8 cellular contexts compared by ENCODE assay signal in genomic region chr19:1105217-1105872, GRCh38. TPM values are rescaled to one million over a fixed set of nuclear protein-coding genes. Genes with fewer than 3 reads are reported as not detected.
DNase-seq lines count a peak whose midpoint lies in the region; ATAC-seq, FAIRE-seq and TF ChIP-seq lines count a peak whose summit lies in the region.

No MANE protein-coding gene starts in this region.

- POLR2A ChIA-PET in CD8-positive, alpha-beta memory T cell (lab: Charles Lee): interaction anchor here (0.9 to 2.5 kb wide), 4 partner anchors 28 to 94 kb away, joined by 3 to 14 read pairs (median 4); partner anchors contain the start of gene ARHGAP45
- POLR2A ChIA-PET in PC-9 (lab: Charles Lee; ENCODE audit: unreplicated experiment): no interaction called here
- POLR2A ChIA-PET in H1 (lab: Charles Lee; ENCODE audit: partially characterized antibody): interaction anchor here (0.7 to 9.8 kb wide), 18 partner anchors 7 to 170 kb away, joined by 3 to 116 read pairs (median 5); partner anchors contain the start of genes ABCA7, CIRBP, CNN2 and FAM174C

- H3K18ac ChIP-seq in H1 (ENCODE audit: extremely low read depth, low read length) (no peak overlapping the region; the same call in 1 of the 2 replicates), neuronal stem cell (ENCODE audit: low read length) (peak overlapping the region; percentile 94)

- H2AK5ac ChIP-seq in H1 (ENCODE audit: low read depth, low read length) (no peak overlapping the region), neuronal stem cell (ENCODE audit: low read depth, low read length) (peak overlapping the region; percentile 99)

- H4K5ac ChIP-seq in H1 (ENCODE audit: insufficient read length, low read depth, low read length): no peak overlapping the region

- no peaks in the 10 kb centered on the region for H3K27me3 Mint-ChIP-seq in CD8-positive, alpha-beta memory T cell

- H3K27ac ChIP-seq in CD8-positive, alpha-beta memory T cell (ENCODE audit: low read depth, low read length): peak overlapping the region; percentile 85
- H3K27ac ChIP-seq in PC-9 (peak overlapping the region; percentile 80), H1 (ENCODE audit: low read depth, low read length) (0 out of 2 replicates have a peak overlapping the region, but pooled peaks have one; percentile 21), neuronal stem cell (replicated peaks; ENCODE audit: low read length) (peak overlapping the region; percentile 97)

- H4K20me1 ChIP-seq in PC-9 (ENCODE audit: insufficient read depth) (peaks cover 30% of the 10 kb centered on the region), H1 (replicated peaks in 1 of 2; ENCODE audit: control insufficient read depth in 1 of 2, insufficient read depth in 2 of 2, low read length in 2 of 2) (peaks cover 5 to 11% of the 10 kb centered on the region in 2 experiments)

- H3K79me1 ChIP-seq in H1 (ENCODE audit: low read depth, low read length): peaks cover 4% of the 10 kb centered on the region
- H3K79me1 ChIP-seq in neuronal stem cell (ENCODE audit: low read depth, low read length): peaks cover 18% of the 10 kb centered on the region

- peaks cover 8% of the 10 kb centered on the region for H3K36me3 ChIP-seq in CD8-positive, alpha-beta memory T cell (ENCODE audit: insufficient read depth, low read length)
- H3K36me3 ChIP-seq in PC-9 (ENCODE audit: low read depth) (no peaks in the 10 kb centered on the region), H1 (ENCODE audit: control insufficient read depth in 2 of 4, insufficient read depth in 4 of 4, low read length in 3 of 4) (peaks cover 8 to 32% (median 16%) of the 10 kb centered on the region in 4 experiments; a peak in 6 of 8 replicates), neuronal stem cell (replicated peaks in 1 of 2; ENCODE audit: control insufficient read depth in 2 of 2, insufficient read depth in 2 of 2, low read length in 2 of 2) (peaks cover 20 to 35% of the 10 kb centered on the region in 2 donors)

- no peaks in the 10 kb centered on the region for H3K27me3 ChIP-seq in CD8-positive, alpha-beta memory T cell (ENCODE audit: insufficient read depth, low read length, poor library complexity, severe bottlenecking)
- H3K27me3 ChIP-seq in PC-9 (ENCODE audit: insufficient read depth, low read depth) (no peaks in the 10 kb centered on the region), H1 (replicated peaks in 1 of 4; ENCODE audit: control insufficient read depth in 3 of 4, extremely low read depth in 1 of 4, insufficient read depth in 3 of 4, low read length in 3 of 4) (no peaks in the 10 kb centered on the region), neuronal stem cell (ENCODE audit: control insufficient read depth in 3 of 3, insufficient read depth in 3 of 3, low read depth in 1 of 3, low read length in 3 of 3) (no peaks in the 10 kb centered on the region)

- TF ChIP-seq EP300 in H1 (IDR thresholded peaks at IDR 0.05; ENCODE audit: borderline replicate concordance in 1 of 2, low read depth in 2 of 2, low read length in 2 of 2): no peak

- H3K56ac ChIP-seq in H1 (replicated peaks; ENCODE audit: insufficient read length, low read depth, low read length): peak overlapping the region; percentile 50

- intact Hi-C loops in PC-9 (cut with micrococcal nuclease; ENCODE audit: unreplicated experiment): no loop called here

- H3K4me2 ChIP-seq in PC-9 (peak overlapping the region; percentile 88), H1 (ENCODE audit: insufficient read depth in 1 of 2, low read depth in 2 of 2, low read length in 2 of 2) (peak overlapping the region; percentile 71 to 97), neuronal stem cell (ENCODE audit: insufficient read depth, low read length, poor library complexity, severe bottlenecking) (peak overlapping the region; percentile 93)

- BruUV-seq in PC-9 (replicated peaks; lab: Mats Ljungman, UMichigan): no TSS peak

- peaks cover 0 to 25% (median 0%) of the 10 kb centered on the region in 3 donors for H3K36me3 Mint-ChIP-seq in CD8-positive, alpha-beta memory T cell

- peaks cover 20 to 36% (median 26%) of the 10 kb centered on the region in 3 donors for H3K4me1 Mint-ChIP-seq in CD8-positive, alpha-beta memory T cell

- H2BK5ac ChIP-seq in H1 (ENCODE audit: low read depth, low read length) (peak overlapping the region; percentile 73; the same call in 1 of the 2 replicates), neuronal stem cell (ENCODE audit: low read length) (peak overlapping the region; percentile 98)

- H3K4me3 ChIP-seq in CD8-positive, alpha-beta memory T cell (ENCODE audit: low read length): peak overlapping the region; percentile 69
- peak overlapping the region; percentile 78 for H3K4me3 ChIP-seq in PC-9
- peak overlapping the region; percentile 57 to 93 (median 64) for H3K4me3 ChIP-seq in H1 (ENCODE audit: extremely low read depth in 1 of 4, insufficient read depth in 2 of 4, low read depth in 3 of 4, low read length in 4 of 4)
- H3K4me3 ChIP-seq in neuronal stem cell (ENCODE audit: low read length in 2 of 2): peak overlapping the region; percentile 72 to 96

- H2AFZ ChIP-seq in PC-9: no peak overlapping the region
- H2AFZ ChIP-seq in H1 (ENCODE audit: low read length): no peak overlapping the region
- H2AFZ ChIP-seq in neuronal stem cell (ENCODE audit: low read length): peak overlapping the region; percentile 82

- no peak for TF ChIP-seq CTCF in PC-9 (conservative IDR thresholded peaks at IDR 0.05)
- TF ChIP-seq CTCF in H1 (IDR thresholded peaks at IDR 0.05; ENCODE audit: control extremely low read depth in 1 of 3, insufficient read depth in 1 of 3, low read depth in 1 of 3, low read length in 3 of 3): no peak
- no peak for TF ChIP-seq CTCF in omental fat pad (IDR thresholded peaks at IDR 0.05)

- H3F3A ChIP-seq in PC-9 (ENCODE audit: insufficient read depth, low read depth): peaks cover 58% of the 10 kb centered on the region

- H3K23ac ChIP-seq in H1 (ENCODE audit: insufficient read length) (no peak overlapping the region), neuronal stem cell (ENCODE audit: low read depth, low read length, poor library complexity) (peak overlapping the region; percentile 94)

- ATAC-seq in omental fat pad (ENCODE audit: low FRiP score) (no peak), HG03457 (IDR thresholded peaks at IDR 0.05; ENCODE audit: unreplicated experiment) (no peak)

- FAIRE-seq in H1 (lab: Jason Lieb, UNC): no peak

- 76% methylated on average over 29 of the region's 49 CpGs; no CpG with 5 or more reads in 1 of the 2 experiments for WGBS in H1 (ENCODE audit: extremely low coverage in 1 of 2, insufficient coverage in 1 of 2, insufficient read length in 1 of 2, insufficient replicate concordance in 2 of 2, low coverage in 1 of 2, low lambda C conversion rate in 2 of 2, missing lambda C conversion rate in 1 of 2), 2 experiments
- no CpG with 5 or more reads among the region's 49 CpGs for WGBS in neuronal stem cell (ENCODE audit: extremely low coverage in 2 of 2, insufficient read length in 2 of 2, insufficient replicate concordance in 1 of 2), 2 donors

- peaks cover 0 to 2% (median 0%) of the 10 kb centered on the region in 5 donors for H3K9me3 Mint-ChIP-seq in CD8-positive, alpha-beta memory T cell

- TF ChIP-seq POLR2A in H1 (IDR thresholded peaks at IDR 0.05; ENCODE audit: control extremely low read depth in 1 of 2, low read depth in 2 of 2, low read length in 2 of 2): no peak

- H2BK20ac ChIP-seq in H1 (ENCODE audit: low read length): no peak overlapping the region

- H3K14ac ChIP-seq in H1 (ENCODE audit: insufficient read length) (no peak overlapping the region), neuronal stem cell (ENCODE audit: low read length) (peak overlapping the region; percentile 82)

- H2BK15ac ChIP-seq in H1 (ENCODE audit: low read length) (peak overlapping the region; percentile 88; the same call in 1 of the 2 replicates), neuronal stem cell (ENCODE audit: low read length) (no peak overlapping the region)

- H3K23me2 ChIP-seq in H1 (ENCODE audit: low read depth, low read length): peaks cover 7% of the 10 kb centered on the region; the same call in 1 of the 2 replicates

- H3K79me2 ChIP-seq in PC-9 (ENCODE audit: low read depth) (peaks cover 19% of the 10 kb centered on the region), H1 (ENCODE audit: control insufficient read depth in 1 of 2, insufficient read depth in 2 of 2, low read length in 2 of 2) (no peaks in the 10 kb centered on the region; a peak in 1 of 4 replicates)

- peaks cover 32% of the 10 kb centered on the region for H3K4me1 ChIP-seq in CD8-positive, alpha-beta memory T cell (ENCODE audit: insufficient read depth, low read length)
- peaks cover 57% of the 10 kb centered on the region for H3K4me1 ChIP-seq in PC-9 (replicated peaks; ENCODE audit: insufficient read depth)
- H3K4me1 ChIP-seq in H1 (replicated peaks in 1 of 4; ENCODE audit: control insufficient read depth in 3 of 4, insufficient read depth in 4 of 4, low read length in 3 of 4): peaks cover 4 to 21% (median 8%) of the 10 kb centered on the region in 4 experiments
- peaks cover 14 to 25% of the 10 kb centered on the region in 2 donors for H3K4me1 ChIP-seq in neuronal stem cell (ENCODE audit: control insufficient read depth in 2 of 2, insufficient read depth in 1 of 2, low read depth in 1 of 2, low read length in 2 of 2)

- H3K27ac Mint-ChIP-seq in CD8-positive, alpha-beta memory T cell: peak overlapping the region in 7 of 8 donors; percentile 61 to 88 (median 75)

- DNase-seq in CD8-positive, alpha-beta memory T cell: no peak
- DNase-seq in PC-9: no peak
- no peak for DNase-seq in H1 (ENCODE audit: low read depth in 1 of 2, low spot score in 2 of 2)
- no peak for DNase-seq in neuronal stem cell (ENCODE audit: low spot score)
- DNase-seq in omental fat pad (ENCODE audit: low spot score): no peak
- DNase-seq in Ammon's horn (ENCODE audit: low spot score): no peak
- no peak for DNase-seq in SKM-1 treated with dmso at 0.1 percent for 144 hours (lab: John Stamatoyannopoulos, UW; ENCODE audit: unreplicated experiment)

- peak overlapping the region; percentile 95 for H4K91ac ChIP-seq in H1 (replicated peaks; ENCODE audit: insufficient read length, low read length)
- H4K91ac ChIP-seq in neuronal stem cell (ENCODE audit: low read depth, low read length, poor library complexity): no peak overlapping the region

- H3K4ac ChIP-seq in H1 (replicated peaks; ENCODE audit: insufficient read length, low read depth, low read length) (no peak overlapping the region), neuronal stem cell (ENCODE audit: low read length) (peak overlapping the region; percentile 93)

- peak overlapping the region; percentile 71 to 92 (median 77) for H3K4me3 Mint-ChIP-seq in CD8-positive, alpha-beta memory T cell

- H2BK12ac ChIP-seq in H1 (ENCODE audit: low read depth, low read length) (peak overlapping the region; percentile 80; the same call in 1 of the 2 replicates), neuronal stem cell (ENCODE audit: low read length) (no peak overlapping the region)

- H4K8ac ChIP-seq in H1 (ENCODE audit: extremely low read depth, insufficient read depth, low read length) (peak overlapping the region; percentile 73; the same call in 1 of the 2 replicates), neuronal stem cell (ENCODE audit: low read depth, low read length) (no peak overlapping the region)

- TF ChIP-seq RAD21 in H1 (IDR thresholded peaks at IDR 0.05 in 1 of 2, conservative IDR thresholded peaks at IDR 0.05 in 1 of 2; ENCODE audit: low read depth in 2 of 2, low read length in 2 of 2): no peak

- CTCF ChIA-PET in CD8-positive, alpha-beta memory T cell (lab: Charles Lee): interaction anchor here (1.4 kb wide), 1 partner anchor 139 kb away, joined by 4 read pairs; no protein-coding TSS in a partner anchor
- CTCF ChIA-PET in PC-9 (lab: Charles Lee) (interaction anchor here (0.5 kb wide), 1 partner anchor 48 kb away, joined by 3 read pairs; no protein-coding TSS in a partner anchor), H1 (lab: Charles Lee; ENCODE audit: partially characterized antibody) (interaction anchor here (0.6 to 2.1 kb wide), 7 partner anchors 8 to 117 kb away, joined by 3 to 6 read pairs (median 5); no protein-coding TSS in a partner anchor)

- H3K9ac ChIP-seq in H1 (replicated peaks in 1 of 4; ENCODE audit: extremely low read depth in 1 of 4, low read depth in 3 of 4, low read length in 3 of 4) (peak overlapping the region in 3 of 4 experiments; percentile 35 to 80 (median 66); a peak in 6 of 7 replicates), neuronal stem cell (ENCODE audit: low read depth, low read length, poor library complexity) (peak overlapping the region; percentile 95)

- no peaks in the 10 kb centered on the region for H3K9me3 ChIP-seq in CD8-positive, alpha-beta memory T cell (ENCODE audit: low read length)
- no peaks in the 10 kb centered on the region; the same call in 1 of the 2 replicates for H3K9me3 ChIP-seq in PC-9 (ENCODE audit: insufficient read depth, low read depth)
- H3K9me3 ChIP-seq in H1 (ENCODE audit: insufficient read depth in 2 of 2, low read depth in 1 of 2, low read length in 1 of 2): no peaks in the 10 kb centered on the region
- H3K9me3 ChIP-seq in neuronal stem cell (replicated peaks in 1 of 2; ENCODE audit: control insufficient read depth in 2 of 2, insufficient read depth in 1 of 2, low read depth in 1 of 2, low read length in 2 of 2): no peaks in the 10 kb centered on the region

- H2BK120ac ChIP-seq in H1 (replicated peaks; ENCODE audit: low read depth, low read length) (no peak overlapping the region), neuronal stem cell (ENCODE audit: low read depth, low read length) (peak overlapping the region; percentile 87)

- H3K9me2 ChIP-seq in PC-9 (ENCODE audit: insufficient read depth): no peaks in the 10 kb centered on the region

RNA-seq across cellular contexts. Expression of gene GPX4, which starts 1.6 kb away (rescaled TPM):
- total RNA-seq in CD8-positive, alpha-beta memory T cell: 100 to 1,000 TPM; 222 TPM
- polyA plus RNA-seq in CD8-positive, alpha-beta memory T cell: 373 TPM
- total RNA-seq in PC-9 (2021) (465 and 489 TPM in 2 replicates), omental fat pad (1,000 to 10,000 TPM in 1 of 4 donors, 100 to 1,000 TPM in 3; 429 to 1,640 (median 892) TPM)
- 342 and 355 TPM in 2 replicates for total RNA-seq in H1 (2021; fragmentation: NEBNext Ultra II Directional; extraction: Animal tissue kit (Norgen Biotek cat#: 25700))
- 693 and 947 TPM in 2 replicates for polyA plus RNA-seq in H1 (2011; rRNA removed)
- polyA plus RNA-seq in H1 (2011; cell fraction: cytosol; rRNA removed): 779 TPM
- polyA plus RNA-seq in H1 (2011; cell fraction: nucleus; rRNA removed): 730 TPM
- polyA plus RNA-seq in H1 (2012, experiment 1 of 2): 475 to 711 TPM (median 640 TPM) in 4 replicates
- 958 TPM for polyA plus RNA-seq in H1 (2012, experiment 2 of 2)
- 575 TPM for polyA plus RNA-seq in H1 (2013, experiment 1 of 2)
- polyA plus RNA-seq in H1 (2013, experiment 2 of 2): 562 TPM
- 186 and 191 TPM in 2 replicates for polyA minus RNA-seq in H1 (2011; rRNA and poly(A)+ RNA removed)
- 297 TPM for polyA minus RNA-seq in H1 (2011; cell fraction: cytosol; rRNA and poly(A)+ RNA removed)
- 155 TPM for polyA minus RNA-seq in H1 (2011; cell fraction: nucleus; rRNA and poly(A)+ RNA removed)
- 755 TPM for polyA plus RNA-seq in neuronal stem cell (2013, experiment 1 of 2)
- polyA plus RNA-seq in neuronal stem cell (2013, experiment 2 of 2): 706 TPM

RNA-seq across cellular contexts. Expression of gene POLR2E, which starts 10.2 kb away (rescaled TPM):
- 100 to 1,000 TPM; 270 to 278 TPM for total RNA-seq in CD8-positive, alpha-beta memory T cell
- polyA plus RNA-seq in CD8-positive, alpha-beta memory T cell: 249 TPM
- total RNA-seq in PC-9 (2021) (180 and 237 TPM in 2 replicates), omental fat pad (100 to 1,000 TPM; 151 to 216 (median 188) TPM)
- 274 and 281 TPM in 2 replicates for total RNA-seq in H1 (2021; fragmentation: NEBNext Ultra II Directional; extraction: Animal tissue kit (Norgen Biotek cat#: 25700))
- polyA plus RNA-seq in H1 (2011; rRNA removed): 381 and 483 TPM in 2 replicates
- 378 TPM for polyA plus RNA-seq in H1 (2011; cell fraction: cytosol; rRNA removed)
- 283 TPM for polyA plus RNA-seq in H1 (2011; cell fraction: nucleus; rRNA removed)
- 286 to 416 TPM (median 379 TPM) in 4 replicates for polyA plus RNA-seq in H1 (2012, experiment 1 of 2)
- polyA plus RNA-seq in H1 (2012, experiment 2 of 2): 296 TPM
- 195 TPM for polyA plus RNA-seq in H1 (2013, experiment 1 of 2)
- polyA plus RNA-seq in H1 (2013, experiment 2 of 2): 204 TPM
- polyA minus RNA-seq in H1 (2011; rRNA and poly(A)+ RNA removed): 110 and 140 TPM in 2 replicates
- polyA minus RNA-seq in H1 (2011; cell fraction: cytosol; rRNA and poly(A)+ RNA removed): 128 TPM
- 125 TPM for polyA minus RNA-seq in H1 (2011; cell fraction: nucleus; rRNA and poly(A)+ RNA removed)
- polyA plus RNA-seq in neuronal stem cell (2013, experiment 1 of 2): 201 TPM
- polyA plus RNA-seq in neuronal stem cell (2013, experiment 2 of 2): 197 TPM

RNA-seq across cellular contexts. Expression of gene ARHGAP45, which starts 38.4 kb away (rescaled TPM):
- 100 to 1,000 TPM; 212 to 220 TPM for total RNA-seq in CD8-positive, alpha-beta memory T cell
- 478 TPM for polyA plus RNA-seq in CD8-positive, alpha-beta memory T cell
- total RNA-seq in PC-9 (2021) (20.2 and 20.6 TPM in 2 replicates), omental fat pad (10 to 100 TPM; 21.4 to 97.6 (median 36.3) TPM)
- 41.8 and 43.6 TPM in 2 replicates for total RNA-seq in H1 (2021; fragmentation: NEBNext Ultra II Directional; extraction: Animal tissue kit (Norgen Biotek cat#: 25700))
- polyA plus RNA-seq in H1 (2011; rRNA removed): 31.4 and 40.2 TPM in 2 replicates
- 36.8 TPM for polyA plus RNA-seq in H1 (2011; cell fraction: cytosol; rRNA removed)
- 67.4 TPM for polyA plus RNA-seq in H1 (2011; cell fraction: nucleus; rRNA removed)
- polyA plus RNA-seq in H1 (2012, experiment 1 of 2): 26.5 to 43.1 TPM (median 35.3 TPM) in 4 replicates
- 29.2 TPM for polyA plus RNA-seq in H1 (2012, experiment 2 of 2)
- polyA plus RNA-seq in H1 (2013, experiment 1 of 2): 16.7 TPM
- polyA plus RNA-seq in H1 (2013, experiment 2 of 2): 16.2 TPM
- 13.6 and 19.9 TPM in 2 replicates for polyA minus RNA-seq in H1 (2011; rRNA and poly(A)+ RNA removed)
- 28.4 TPM for polyA minus RNA-seq in H1 (2011; cell fraction: cytosol; rRNA and poly(A)+ RNA removed)
- polyA minus RNA-seq in H1 (2011; cell fraction: nucleus; rRNA and poly(A)+ RNA removed): 25.1 TPM
- polyA plus RNA-seq in neuronal stem cell (2013, experiment 1 of 2): 6.9 TPM
- 7.4 TPM for polyA plus RNA-seq in neuronal stem cell (2013, experiment 2 of 2)

Comparison
In these comparisons a context has a peak if more than half of its experiments do, and no peak if none do; other contexts are left out.
1. H3K27ac ChIP-seq: peak in every context shown above with its lines; median percentile 97 in neuronal stem cell; 85 in CD8-positive, alpha-beta memory T cell; 80 in PC-9; 21 in H1.